20 cellular contexts compared by ENCODE assay signal in the genomic region with DNA sequence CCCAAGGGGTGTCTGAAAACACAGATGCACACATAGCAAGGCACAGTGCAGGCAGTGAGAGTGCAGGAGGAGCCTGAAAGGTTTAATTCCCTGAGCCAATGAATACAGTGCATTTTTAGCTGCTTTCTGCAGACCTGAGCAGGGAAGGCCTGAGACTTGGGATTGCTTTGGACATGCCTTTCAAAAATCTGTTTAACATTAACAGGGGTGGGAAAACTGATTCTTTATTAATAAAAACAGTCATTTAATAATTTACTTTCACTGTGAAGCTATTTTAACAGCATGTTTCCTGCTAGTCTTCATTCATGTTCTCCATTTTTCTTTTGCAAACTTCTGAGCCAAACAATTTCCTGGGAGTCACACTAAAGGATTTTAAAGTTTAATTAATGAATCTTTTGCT.
"Had no signal": no experiment of that assay in that cellular context is flagged by ENCODE, and none has a peak within 500 bp of the region (broad histone marks: within the 10 kb centered on the region; RNA-seq: fewer than 3 reads in every experiment).

No MANE protein-coding gene starts in this region.

- H3K27ac ChIP-seq: SJSA1, SK-N-MC had no signal

- H3K36me3 ChIP-seq: SJSA1 had no signal

- DNase-seq: IMR-90, Kasumi-1, KG1, MM.1S, NCI-H1092 treated with DMSO at 0.1 percent for 48 hours, NCI-H1436, NCI-H187, NCI-H2029, NCI-H2081 treated with DMSO at 0.1 percent for 48 hours, NCI-H2171 treated with DMSO at 0.1 percent for 48 hours, NCI-H345, NCI-H446 treated with DMSO at 0.1 percent for 48 hours, NCI-H510A treated with DMSO at 0.1 percent for 48 hours, NCI-H526, Right ventricle myocardium superior, RPMI8226, SIG-M5 had no signal

- H3K4me3 ChIP-seq: SJSA1, SK-N-MC had no signal

- H3K9me3 ChIP-seq: SJSA1 had no signal

- ATAC-seq: HepG2 had no signal

- H3K27me3 ChIP-seq: SJSA1 had no signal

- H3K4me1 ChIP-seq: SJSA1 had no signal
